9 cellular contexts compared by ENCODE assay signal in the genomic region with DNA sequence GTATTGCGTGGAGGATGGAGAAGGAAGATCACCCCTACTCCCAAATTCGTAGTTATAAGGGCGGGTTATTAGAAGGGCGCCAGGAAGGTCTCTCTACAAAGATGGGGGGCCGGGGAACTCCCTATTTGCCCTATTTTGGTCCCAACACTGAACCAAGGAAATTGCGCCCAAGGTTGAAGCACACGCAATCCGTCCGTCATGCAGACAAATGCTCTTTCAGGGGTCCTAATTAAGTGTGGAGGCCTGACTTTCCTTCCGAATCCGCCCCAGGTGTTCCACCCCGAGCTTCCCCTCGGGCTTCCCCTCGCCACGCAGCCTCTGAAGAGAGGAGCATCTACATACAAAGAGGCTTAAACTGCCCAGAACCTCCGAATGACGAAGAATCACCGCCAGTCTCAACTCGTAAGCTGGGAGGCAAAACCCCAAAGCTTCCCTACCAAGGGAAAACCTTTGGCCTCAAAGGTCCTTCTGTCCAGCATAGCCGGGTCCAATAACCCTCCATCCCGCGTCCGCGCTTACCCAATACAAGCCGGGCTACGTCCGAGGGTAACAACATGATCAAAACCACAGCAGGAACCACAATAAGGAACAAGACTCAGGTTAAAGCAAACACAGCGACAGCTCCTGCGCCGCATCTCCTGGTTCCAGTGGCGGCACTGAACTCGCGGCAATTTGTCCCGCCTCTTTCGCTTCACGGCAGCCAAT. TPM values are rescaled to one million over a fixed set of nuclear protein-coding genes. Genes with fewer than 3 reads are reported as not detected.
DNase-seq lines count a peak whose midpoint lies in the region; ATAC-seq, FAIRE-seq and TF ChIP-seq lines count a peak whose summit lies in the region.
"Had no signal": no experiment of that assay in that cellular context is flagged by ENCODE, and none has a peak within 500 bp of the region (broad histone marks: within the 10 kb centered on the region; RNA-seq: fewer than 3 reads in every experiment).

NPAT (minus strand) TSS at position 658 of the 705 bp plus-strand sequence; CDS start at position 556, 102 bp downstream.

- no peaks in the 10 kb centered on the region for H3K9me3 ChIP-seq in psoas muscle

- H3K9me3 Mint-ChIP-seq in WTC11 = no peaks in the 10 kb centered on the region
- H3K9me3 Mint-ChIP-seq: activated naive CD4-positive, alpha-beta T cell treated with anti-CD3 and anti-CD28 coated beads, Interleukin-2, amount 50 U/mL, for 24 hours had no signal

- H3K36me3 Mint-ChIP-seq in WTC11 = no peaks in the 10 kb centered on the region; the same call in 1 of the 2 replicates

- H3K4me1 Mint-ChIP-seq in WTC11 = peaks cover 32% of the 10 kb centered on the region

- no peak for DNase-seq in GM12891 (ENCODE audit: insufficient read length, low spot score)
- no peak for DNase-seq in WTC11 (ENCODE audit: low spot score)
- DNase-seq in fibroblast of the aortic adventitia (ENCODE audit: low read depth) = no peak
- no peak for DNase-seq in psoas muscle
- no peak for DNase-seq in inferior parietal cortex (ENCODE audit: extremely low spot score)
- DNase-seq in middle frontal gyrus (ENCODE audit: extremely low spot score, low spot score) = no peak

- 0 to 1% (median 0%) methylated on average over 36 of the region's 36 CpGs for WGBS in psoas muscle, 3 donors

- TF ChIP-seq POLR2A in GM12891 (IDR thresholded peaks at IDR 0.05; ENCODE audit: low read depth, low read length) = peak; percentile 87

- H3K4me1 ChIP-seq in psoas muscle = peaks cover 16% of the 10 kb centered on the region

- peak within 1 kb of the TSS; percentile 89 for H3K4me3 ChIP-seq in fibroblast of the aortic adventitia (ENCODE audit: low read depth, low read length)
- H3K4me3 ChIP-seq in psoas muscle = peak within 1 kb of the TSS; percentile 85

- CTCF ChIA-PET in WTC11 (lab: Charles Lee) = interaction anchor here (1.0 to 1.7 kb wide), 3 partner anchors 51 to 222 kb away, joined by 3 to 10 read pairs (median 4); no protein-coding TSS in a partner anchor

- H3K27me3 Mint-ChIP-seq in WTC11 (ENCODE audit: low read depth) = no peaks in the 10 kb centered on the region
- H3K27me3 Mint-ChIP-seq: activated naive CD4-positive, alpha-beta T cell treated with anti-CD3 and anti-CD28 coated beads, Interleukin-2, amount 50 U/mL, for 24 hours had no signal

- H3K36me3 ChIP-seq in psoas muscle (ENCODE audit: insufficient read depth in 1 of 2, low read depth in 1 of 2) = peaks cover 0 to 3% of the 10 kb centered on the region in 2 donors

- H3K4me3 Mint-ChIP-seq in WTC11 = no peak within 1 kb of the TSS
- H3K4me3 Mint-ChIP-seq: activated naive CD4-positive, alpha-beta T cell treated with anti-CD3 and anti-CD28 coated beads, Interleukin-2, amount 50 U/mL, for 24 hours had no signal

- POLR2A ChIA-PET in WTC11 (lab: Charles Lee) = interaction anchor here (0.5 to 1.5 kb wide), 9 partner anchors 8 to 438 kb away, joined by 3 to 5 read pairs (median 3); partner anchors contain the start of gene POGLUT3

- FAIRE-seq in GM12891 (lab: Jason Lieb, UNC) = no peak

- TF ChIP-seq CTCF in WTC11 (IDR thresholded peaks at IDR 0.05) = no peak
- no peak for TF ChIP-seq CTCF in fibroblast of the aortic adventitia (IDR thresholded peaks at IDR 0.05; ENCODE audit: insufficient read depth, low read length)
- TF ChIP-seq CTCF in psoas muscle (IDR thresholded peaks at IDR 0.05) = no peak

- intact Hi-C loops in psoas muscle (cut with DNase I) = loop anchor here (5.0 to 10.0 kb wide), 2 partner anchors 100 to 217 kb away; partner anchors contain the start of genes ACAT1 (in 2 of the 2) and CUL5 (in 1 of the 2)

- ATAC-seq in HG02759 (IDR thresholded peaks at IDR 0.05; ENCODE audit: unreplicated experiment) (peak; percentile 0), WTC11 (no peak), psoas muscle (no peak)
- ATAC-seq in activated CD4-positive, CD25-positive, alpha-beta regulatory T cell treated with anti-CD3 and anti-CD28 coated beads, Interleukin-2, amount 50 U/mL, for 24 hours = no peak

- no peaks in the 10 kb centered on the region for H3K27me3 ChIP-seq in psoas muscle (ENCODE audit: insufficient read depth in 3 of 3, low read length in 2 of 3)

- H3K27ac Mint-ChIP-seq in WTC11 = no peak within 1 kb of the TSS; the same call in 1 of the 2 replicates
- H3K27ac Mint-ChIP-seq: activated naive CD4-positive, alpha-beta T cell treated with anti-CD3 and anti-CD28 coated beads, Interleukin-2, amount 50 U/mL, for 24 hours had no signal

- peak within 1 kb of the TSS; percentile 90 for H3K27ac ChIP-seq in psoas muscle

TF ChIP-seq in GM12891, 5 proteins besides CTCF, POLR2A, EP300 and RAD21:
- peak; percentile 89 for TF ChIP-seq TAF1 (IDR thresholded peaks at IDR 0.05; ENCODE audit: low read depth, low read length)
- no peak for TF ChIP-seq PAX5 (IDR thresholded peaks at IDR 0.05; ENCODE audit: insufficient read depth, low read length, severe bottlenecking)
- peak; percentile 69 for TF ChIP-seq POU2F2 (IDR thresholded peaks at IDR 0.05; ENCODE audit: low read depth, low read length)
- TF ChIP-seq POLR2AphosphoS5 (IDR thresholded peaks at IDR 0.05; ENCODE audit: low read depth, low read length) = peak; percentile 89
- TF ChIP-seq SPI1 (IDR thresholded peaks at IDR 0.05; ENCODE audit: low read depth, low read length) = no peak

TF ChIP-seq in WTC11, 78 proteins besides CTCF, POLR2A, EP300 and RAD21 (continues in another document):
- TF ChIP-seq ETV6 (CRISPR knock-in tag; IDR thresholded peaks at IDR 0.05) = no peak
- TF ChIP-seq SMAD3 (CRISPR knock-in tag; IDR thresholded peaks at IDR 0.05; ENCODE audit: borderline replicate concordance) = no peak
- no peak for TF ChIP-seq MLX (CRISPR knock-in tag; IDR thresholded peaks at IDR 0.05)
- TF ChIP-seq PRRX2 (CRISPR knock-in tag; IDR thresholded peaks at IDR 0.05) = no peak
- TF ChIP-seq, protein P1, sequence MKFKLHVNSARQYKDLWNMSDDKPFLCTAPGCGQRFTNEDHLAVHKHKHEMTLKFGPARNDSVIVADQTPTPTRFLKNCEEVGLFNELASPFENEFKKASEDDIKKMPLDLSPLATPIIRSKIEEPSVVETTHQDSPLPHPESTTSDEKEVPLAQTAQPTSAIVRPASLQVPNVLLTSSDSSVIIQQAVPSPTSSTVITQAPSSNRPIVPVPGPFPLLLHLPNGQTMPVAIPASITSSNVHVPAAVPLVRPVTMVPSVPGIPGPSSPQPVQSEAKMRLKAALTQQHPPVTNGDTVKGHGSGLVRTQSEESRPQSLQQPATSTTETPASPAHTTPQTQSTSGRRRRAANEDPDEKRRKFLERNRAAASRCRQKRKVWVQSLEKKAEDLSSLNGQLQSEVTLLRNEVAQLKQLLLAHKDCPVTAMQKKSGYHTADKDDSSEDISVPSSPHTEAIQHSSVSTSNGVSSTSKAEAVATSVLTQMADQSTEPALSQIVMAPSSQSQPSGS (CRISPR knock-in tag; IDR thresholded peaks at IDR 0.05; ENCODE audit: borderline replicate concordance, low read depth) = no peak
- peak; percentile 13; the same call in 1 of the 2 replicates for TF ChIP-seq NFE2L1 (CRISPR knock-in tag; IDR thresholded peaks at IDR 0.05)
- TF ChIP-seq, protein P2, sequence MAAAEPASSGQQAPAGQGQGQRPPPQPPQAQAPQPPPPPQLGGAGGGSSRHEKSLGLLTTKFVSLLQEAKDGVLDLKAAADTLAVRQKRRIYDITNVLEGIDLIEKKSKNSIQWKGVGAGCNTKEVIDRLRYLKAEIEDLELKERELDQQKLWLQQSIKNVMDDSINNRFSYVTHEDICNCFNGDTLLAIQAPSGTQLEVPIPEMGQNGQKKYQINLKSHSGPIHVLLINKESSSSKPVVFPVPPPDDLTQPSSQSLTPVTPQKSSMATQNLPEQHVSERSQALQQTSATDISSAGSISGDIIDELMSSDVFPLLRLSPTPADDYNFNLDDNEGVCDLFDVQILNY (CRISPR knock-in tag; IDR thresholded peaks at IDR 0.05) = 0 out of 2 replicates have a peak, but pooled peaks have one; percentile 19
- TF ChIP-seq ELF4 (CRISPR knock-in tag; IDR thresholded peaks at IDR 0.05; ENCODE audit: low read depth) = no peak
- no peak for TF ChIP-seq KAT7 (CRISPR knock-in tag; IDR thresholded peaks at IDR 0.05; ENCODE audit: borderline replicate concordance)
- 0 out of 2 replicates have a peak, but pooled peaks have one; percentile 44 for TF ChIP-seq JUN (CRISPR knock-in tag; IDR thresholded peaks at IDR 0.05)
- no peak for TF ChIP-seq RELA (CRISPR knock-in tag; IDR thresholded peaks at IDR 0.05; ENCODE audit: borderline replicate concordance)
- TF ChIP-seq, protein P3, sequence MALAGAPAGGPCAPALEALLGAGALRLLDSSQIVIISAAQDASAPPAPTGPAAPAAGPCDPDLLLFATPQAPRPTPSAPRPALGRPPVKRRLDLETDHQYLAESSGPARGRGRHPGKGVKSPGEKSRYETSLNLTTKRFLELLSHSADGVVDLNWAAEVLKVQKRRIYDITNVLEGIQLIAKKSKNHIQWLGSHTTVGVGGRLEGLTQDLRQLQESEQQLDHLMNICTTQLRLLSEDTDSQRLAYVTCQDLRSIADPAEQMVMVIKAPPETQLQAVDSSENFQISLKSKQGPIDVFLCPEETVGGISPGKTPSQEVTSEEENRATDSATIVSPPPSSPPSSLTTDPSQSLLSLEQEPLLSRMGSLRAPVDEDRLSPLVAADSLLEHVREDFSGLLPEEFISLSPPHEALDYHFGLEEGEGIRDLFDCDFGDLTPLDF (CRISPR knock-in tag; IDR thresholded peaks at IDR 0.05) = no peak
- no peak for TF ChIP-seq IRF2 (CRISPR knock-in tag; IDR thresholded peaks at IDR 0.05; ENCODE audit: borderline replicate concordance, low read depth)
- 0 out of 2 replicates have a peak, but pooled peaks have one; percentile 43 for TF ChIP-seq ZNF219 (CRISPR knock-in tag; IDR thresholded peaks at IDR 0.05; ENCODE audit: borderline replicate concordance)
- peak; percentile 54; the same call in 1 of the 2 replicates for TF ChIP-seq TP53 (CRISPR knock-in tag; IDR thresholded peaks at IDR 0.05)
- TF ChIP-seq TEAD1 (CRISPR knock-in tag; IDR thresholded peaks at IDR 0.05) = 0 out of 2 replicates have a peak, but pooled peaks have one; percentile 37
- TF ChIP-seq ZNF232 (CRISPR knock-in tag; IDR thresholded peaks at IDR 0.05) = no peak

RNA-seq across cellular contexts. Expression of gene NPAT, which starts in this region (rescaled TPM):
- polyA plus RNA-seq in GM12891 (2012; ENCODE audit: low read depth, missing spikeins) = 7.3 TPM
- total RNA-seq in WTC11 (2021) (14.3 to 17.2 TPM (median 14.4 TPM) in 3 replicates), fibroblast of the aortic adventitia (ENCODE audit: low replicate concordance) (6.9 and 28.9 TPM in 2 replicates), psoas muscle (1 to 10 TPM; 5.1 to 6.9 (median 6.5) TPM)
- polyA plus RNA-seq in psoas muscle = 1 to 10 TPM; 2.0 to 4.8 (median 3.8) TPM
